In genomic region chr17:57701121-57701520, GRCh38 we compare ENCODE assay signal across 21 cellular contexts.
"Had no signal": no experiment of that assay in that cellular context is flagged by ENCODE, and none has a peak within 500 bp of the region (broad histone marks: within the 10 kb centered on the region; RNA-seq: fewer than 3 reads in every experiment).

No MANE protein-coding gene starts in this region.

- H3K27ac ChIP-seq: dorsolateral prefrontal cortex, hepatocyte, left ventricle myocardium inferior, prostate gland, testis, uterus had no signal

- DNase-seq: activated CD4-positive, alpha-beta T cell treated with anti-CD3 and anti-CD28 coated beads for 4 hours; activated CD4-positive, alpha-beta T cell treated with anti-CD3 and anti-CD28 coated beads, Interleukin-2, amount 50 U/mL, for 48 hours; activated CD8-positive, alpha-beta memory T cell treated with anti-CD3 and anti-CD28 coated beads, Interleukin-2, amount 50 U/mL, for 48 hours; activated naive CD4-positive, alpha-beta T cell; activated naive CD8-positive, alpha-beta T cell treated with anti-CD3 and anti-CD28 coated beads for 36 hours; activated T-cell treated with anti-CD3 and anti-CD28 coated beads, Interleukin-2, amount 50 U/mL, for 4 hours; dorsolateral prefrontal cortex; effector memory CD8-positive, alpha-beta T cell; glutamatergic neuron; immature natural killer cell; left ventricle myocardium inferior; mammary epithelial cell; midbrain; stimulated activated CD4-positive, alpha-beta T cell treated with anti-CD3 and anti-CD28 coated beads, Interleukin-2, amount 100 ng/mL, for 48 hours; stimulated activated CD8-positive, alpha-beta memory T cell treated with anti-CD3 and anti-CD28 coated beads, Interleukin-4, amount 100 ng/mL, for 48 hours; stimulated activated naive CD4-positive, alpha-beta T cell; testis; trophoblast cell; uterus had no signal
